Comparison of ENCODE assay signal across 2 cellular contexts in the genomic region with DNA sequence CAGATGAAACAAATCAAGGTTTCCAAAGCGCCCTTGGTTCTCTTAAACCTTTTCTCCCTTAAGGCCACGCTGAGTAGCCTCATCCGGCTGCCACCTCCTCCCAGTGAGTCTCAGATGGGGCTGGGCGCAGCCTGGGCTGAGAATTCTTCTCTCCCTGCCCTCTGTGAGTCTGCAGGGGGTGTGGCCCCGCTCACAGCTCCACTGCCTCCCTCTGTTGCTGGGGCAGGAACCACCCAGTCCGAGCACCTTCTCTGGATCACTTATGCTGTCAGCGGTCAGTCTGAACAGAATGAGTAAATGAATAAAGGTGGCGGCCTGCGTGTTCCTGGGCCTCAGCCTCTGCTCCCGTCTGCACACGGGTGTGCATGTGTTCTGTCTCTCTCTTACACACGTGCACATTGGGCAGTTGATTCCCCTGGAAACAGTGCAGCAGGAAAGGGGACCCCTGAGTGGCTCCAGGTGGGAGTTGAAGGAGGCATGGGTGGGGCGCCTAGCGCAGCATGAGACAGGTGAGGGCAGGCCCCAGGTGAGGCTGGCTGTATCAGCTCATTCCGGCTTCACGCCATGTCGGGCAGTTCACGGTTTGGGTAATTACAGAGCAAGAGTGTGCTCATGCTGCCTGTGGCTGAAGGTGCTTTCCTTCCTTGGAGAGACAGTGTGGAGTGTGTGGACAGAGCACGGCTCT.
TF ChIP-seq lines count a peak whose summit lies in the region.

No MANE protein-coding gene starts in this region.

TF ChIP-seq in K562, 482 proteins besides CTCF, POLR2A, EP300 and RAD21:
- TF ChIP-seq ZKSCAN3 (CRISPR knock-in tag; IDR thresholded peaks at IDR 0.05) (no peak), BMI1 (IDR thresholded peaks at IDR 0.05; ENCODE audit: low read length) (no peak), TEAD2 (tag; IDR thresholded peaks at IDR 0.05) (no peak)

TF ChIP-seq in HepG2, 621 proteins besides CTCF, POLR2A, EP300 and RAD21:
- no peak for TF ChIP-seq TEF (CRISPR knock-in tag; IDR thresholded peaks at IDR 0.05)
- TF ChIP-seq KDM5B (CRISPR knock-in tag; IDR thresholded peaks at IDR 0.05; ENCODE audit: borderline replicate concordance), result 0 out of 2 replicates have a peak, but pooled peaks have one; percentile 36
